In genomic region chr4:9691221-9692065, GRCh38 we compare ENCODE assay signal across 8 cellular contexts.
DNase-seq lines count a peak whose midpoint lies in the region; ATAC-seq, FAIRE-seq and TF ChIP-seq lines count a peak whose summit lies in the region.

No MANE protein-coding gene starts in this region.

- peaks cover 7% of the 10 kb centered on the region for H3K4me1 Mint-ChIP-seq in memory B cell

- no peak for TF ChIP-seq RAD21 in H1 (IDR thresholded peaks at IDR 0.05 in 1 of 2, conservative IDR thresholded peaks at IDR 0.05 in 1 of 2; ENCODE audit: low read depth in 2 of 2, low read length in 2 of 2)

- peak overlapping the region; percentile 51 for H3K27ac Mint-ChIP-seq in memory B cell

- TF ChIP-seq EP300 in H1 (IDR thresholded peaks at IDR 0.05; ENCODE audit: borderline replicate concordance in 1 of 2, low read depth in 2 of 2, low read length in 2 of 2): no peak

- TF ChIP-seq POLR2A in H1 (IDR thresholded peaks at IDR 0.05; ENCODE audit: control extremely low read depth in 1 of 2, low read depth in 2 of 2, low read length in 2 of 2): peak in 1 of 2 experiments; percentile 47; a peak in 1 of 3 replicates

- POLR2A ChIA-PET in H1 (lab: Charles Lee; ENCODE audit: partially characterized antibody): no interaction called here

- H2AK5ac ChIP-seq in H1 (ENCODE audit: low read depth, low read length): no peak overlapping the region

- H3K9me3 ChIP-seq in H1 (ENCODE audit: insufficient read depth in 2 of 2, low read depth in 1 of 2, low read length in 1 of 2): no peaks in the 10 kb centered on the region

- no peak overlapping the region; the same call in 1 of the 2 replicates for H4K8ac ChIP-seq in H1 (ENCODE audit: extremely low read depth, insufficient read depth, low read length)

- H3K27me3 Mint-ChIP-seq in memory B cell: peaks cover 3% of the 10 kb centered on the region

- H3K23ac ChIP-seq in H1 (ENCODE audit: insufficient read length): no peak overlapping the region

- FAIRE-seq in GM19239 (lab: Jason Lieb, UNC) (no peak), H1 (lab: Jason Lieb, UNC) (no peak)

- peak overlapping the region; percentile 63; the same call in 1 of the 2 replicates for H3K27ac ChIP-seq in H1 (ENCODE audit: low read depth, low read length)

- no peak for DNase-seq in AG09309 (ENCODE audit: low read depth)
- peak; percentile 80 for DNase-seq in GM19239 (ENCODE audit: insufficient read length, low spot score)
- DNase-seq in NCI-H748 (lab: John Stamatoyannopoulos, UW; ENCODE audit: unreplicated experiment): peak; percentile 93
- DNase-seq in activated CD8-positive, alpha-beta memory T cell treated with anti-CD3 and anti-CD28 coated beads for 48 hours (ENCODE audit: low read depth in 2 of 3, low spot score in 2 of 3): peak; percentile 57 to 72 (median 60)
- DNase-seq in H1 (ENCODE audit: low read depth in 1 of 2, low spot score in 2 of 2): peak; percentile 92 to 97
- DNase-seq in memory B cell (ENCODE audit: low spot score in 2 of 2): peak; percentile 82 to 90
- peak; percentile 72 to 77 (median 74) for DNase-seq in stimulated activated CD4-positive, alpha-beta T cell treated with anti-CD3 and anti-CD28 coated beads, TNF-alpha, amount 100 ng/mL, for 4 hours (ENCODE audit: low read depth in 3 of 3)

- H2AFZ ChIP-seq in H1 (ENCODE audit: low read length): peak overlapping the region; percentile 76

- TF ChIP-seq CTCF in AG09309 (IDR thresholded peaks at IDR 0.05; ENCODE audit: control insufficient read depth, insufficient read depth, low read depth, low read length, missing control alignments): no peak
- no peak for TF ChIP-seq CTCF in H1 (IDR thresholded peaks at IDR 0.05; ENCODE audit: control extremely low read depth in 1 of 3, insufficient read depth in 1 of 3, low read depth in 1 of 3, low read length in 3 of 3)

- H3K36me3 ChIP-seq in H1 (ENCODE audit: control insufficient read depth in 2 of 4, insufficient read depth in 4 of 4, low read length in 3 of 4): no peaks in the 10 kb centered on the region

- H3K4ac ChIP-seq in H1 (replicated peaks; ENCODE audit: insufficient read length, low read depth, low read length): no peak overlapping the region

- peak overlapping the region; percentile 24 for H3K18ac ChIP-seq in H1 (ENCODE audit: extremely low read depth, low read length)

- peak; percentile 100 for ATAC-seq in HG03439 (IDR thresholded peaks at IDR 0.05; ENCODE audit: unreplicated experiment)
- peak; percentile 98 for ATAC-seq in memory B cell (ENCODE audit: low read depth)

- WGBS in H1 (ENCODE audit: extremely low coverage in 1 of 2, insufficient coverage in 1 of 2, insufficient read length in 1 of 2, insufficient replicate concordance in 2 of 2, low coverage in 1 of 2, low lambda C conversion rate in 2 of 2, missing lambda C conversion rate in 1 of 2), 2 experiments: 9% methylated on average over 12 of the region's 57 CpGs; no CpG with 5 or more reads in 1 of the 2 experiments

- no peak overlapping the region for H2BK120ac ChIP-seq in H1 (replicated peaks; ENCODE audit: low read depth, low read length)

- no peak overlapping the region for H3K56ac ChIP-seq in H1 (replicated peaks; ENCODE audit: insufficient read length, low read depth, low read length)

- H2BK12ac ChIP-seq in H1 (ENCODE audit: low read depth, low read length): no peak overlapping the region

- H3K36me3 Mint-ChIP-seq in memory B cell: no peaks in the 10 kb centered on the region

- H2BK5ac ChIP-seq in H1 (ENCODE audit: low read depth, low read length): no peak overlapping the region

- H4K20me1 ChIP-seq in H1 (replicated peaks in 1 of 2; ENCODE audit: control insufficient read depth in 1 of 2, insufficient read depth in 2 of 2, low read length in 2 of 2): no peaks in the 10 kb centered on the region

- no peaks in the 10 kb centered on the region for H3K9me3 Mint-ChIP-seq in memory B cell

- H3K4me3 ChIP-seq in AG09309 (ENCODE audit: control insufficient read depth, low read depth, low read length): peak overlapping the region; percentile 21
- peak overlapping the region; percentile 30 to 60 (median 46); a peak in 7 of 8 replicates for H3K4me3 ChIP-seq in H1 (ENCODE audit: extremely low read depth in 1 of 4, insufficient read depth in 2 of 4, low read depth in 3 of 4, low read length in 4 of 4)

- H3K14ac ChIP-seq in H1 (ENCODE audit: insufficient read length): no peak overlapping the region

- H3K4me1 ChIP-seq in H1 (replicated peaks in 1 of 4; ENCODE audit: control insufficient read depth in 3 of 4, insufficient read depth in 4 of 4, low read length in 3 of 4): peaks cover 0 to 5% (median under 1%) of the 10 kb centered on the region in 4 experiments; a peak in 1 of 7 replicates

- no peak overlapping the region for H4K91ac ChIP-seq in H1 (replicated peaks; ENCODE audit: insufficient read length, low read length)

- no peak overlapping the region for H4K5ac ChIP-seq in H1 (ENCODE audit: insufficient read length, low read depth, low read length)

- peak overlapping the region; percentile 82 for H3K4me3 Mint-ChIP-seq in memory B cell

- no peaks in the 10 kb centered on the region for H3K27me3 ChIP-seq in H1 (replicated peaks in 1 of 4; ENCODE audit: control insufficient read depth in 3 of 4, extremely low read depth in 1 of 4, insufficient read depth in 3 of 4, low read length in 3 of 4)

- CTCF ChIA-PET in H1 (lab: Charles Lee; ENCODE audit: partially characterized antibody): interaction anchor here (0.8 to 2.7 kb wide), 4 partner anchors 9 to 324 kb away, joined by 3 to 11 read pairs (median 4); no protein-coding TSS in a partner anchor

- peak overlapping the region; percentile 79 to 83 for H3K4me2 ChIP-seq in H1 (ENCODE audit: insufficient read depth in 1 of 2, low read depth in 2 of 2, low read length in 2 of 2)

- peaks cover 2% of the 10 kb centered on the region; the same call in 1 of the 2 replicates for H3K23me2 ChIP-seq in H1 (ENCODE audit: low read depth, low read length)

- H3K79me1 ChIP-seq in H1 (ENCODE audit: low read depth, low read length): no peaks in the 10 kb centered on the region

- H2BK20ac ChIP-seq in H1 (ENCODE audit: low read length): no peak overlapping the region

- no peak overlapping the region for H3K9ac ChIP-seq in H1 (replicated peaks in 1 of 4; ENCODE audit: extremely low read depth in 1 of 4, low read depth in 3 of 4, low read length in 3 of 4)

- no peak overlapping the region for H2BK15ac ChIP-seq in H1 (ENCODE audit: low read length)

- H3K79me2 ChIP-seq in H1 (ENCODE audit: control insufficient read depth in 1 of 2, insufficient read depth in 2 of 2, low read length in 2 of 2): no peaks in the 10 kb centered on the region

TF ChIP-seq in H1, 55 proteins besides CTCF, POLR2A, EP300 and RAD21:
- TF ChIP-seq SIRT6 (IDR thresholded peaks at IDR 0.05; ENCODE audit: low read length): no peak
- TF ChIP-seq POU5F1 (IDR thresholded peaks at IDR 0.05; ENCODE audit: low read depth, low read length): no peak
- no peak for TF ChIP-seq SP2 (IDR thresholded peaks at IDR 0.05; ENCODE audit: low read length)
- peak; percentile 72 for TF ChIP-seq TBP (IDR thresholded peaks at IDR 0.05; ENCODE audit: low read depth, low read length)
- TF ChIP-seq TAF1 (IDR thresholded peaks at IDR 0.05; ENCODE audit: low read depth, low read length): peak; percentile 48
- TF ChIP-seq PHF8 (conservative IDR thresholded peaks at IDR 0.05; ENCODE audit: low read depth, low read length): 0 out of 2 replicates have a peak, but pooled peaks have one; percentile 43
- no peak for TF ChIP-seq E2F6 (IDR thresholded peaks at IDR 0.05)
- TF ChIP-seq SP1 (IDR thresholded peaks at IDR 0.05; ENCODE audit: low read depth, low read length): peak; percentile 8; the same call in 1 of the 2 replicates
- TF ChIP-seq CREB1 (IDR thresholded peaks at IDR 0.05): no peak
- no peak for TF ChIP-seq MAFK (IDR thresholded peaks at IDR 0.05; ENCODE audit: low read depth, low read length)
- TF ChIP-seq CBX8 (IDR thresholded peaks at IDR 0.05; ENCODE audit: borderline replicate concordance, low read depth, low read length): no peak
